ENCODE assay signal across 29 cellular contexts in the genomic region with DNA sequence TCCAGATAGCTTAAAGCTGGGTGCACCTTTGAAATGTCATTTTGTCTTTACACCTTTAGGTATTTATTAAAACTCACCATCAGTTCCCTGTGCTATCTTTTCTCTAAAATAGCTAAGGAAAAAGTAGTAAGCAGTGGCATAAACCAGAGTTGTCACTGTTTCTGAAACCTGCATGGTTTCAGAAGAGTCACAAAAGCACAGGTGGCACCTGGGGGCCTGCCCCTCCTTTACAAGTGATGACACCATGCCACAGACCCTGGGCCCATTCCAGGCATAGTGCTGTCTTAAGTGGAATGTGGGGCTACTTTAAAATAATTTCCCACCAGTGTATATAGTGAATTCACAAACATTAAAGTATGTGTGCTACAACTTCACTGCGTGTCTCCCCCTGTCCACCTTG.
"Had no signal": no experiment of that assay in that cellular context is flagged by ENCODE, and none has a peak within 500 bp of the region (broad histone marks: within the 10 kb centered on the region; RNA-seq: fewer than 3 reads in every experiment).

No MANE protein-coding gene starts in this region.

- H3K4me1 ChIP-seq: left lung, pancreas, prostate gland had no signal

- H3K9me3 ChIP-seq: ascending aorta, left lung, pancreas, prostate gland, testis, transverse colon had no signal

- FAIRE-seq: frontal cortex, islet of Langerhans, pancreas had no signal

- DNase-seq: activated CD4-positive, alpha-beta T cell treated with anti-CD3 and anti-CD28 coated beads for 4 hours; activated CD4-positive, alpha-beta T cell treated with anti-CD3 and anti-CD28 coated beads, Interleukin-2, amount 50 U/mL, for 4 hours; activated CD8-positive, alpha-beta memory T cell treated with anti-CD3 and anti-CD28 coated beads for 24 hours; activated gamma-delta T cell; activated naive CD4-positive, alpha-beta T cell treated with anti-CD3 and anti-CD28 coated beads, Interleukin-2, amount 10 ng/mL, durations not matched to agents 7 days and 5 days; activated naive CD8-positive, alpha-beta T cell treated with anti-CD3 and anti-CD28 coated beads, Interleukin-2, amount 10 ng/mL, durations not matched to agents 7 days and 5 days; cerebellar nuclear complex; dorsolateral prefrontal cortex; effector memory CD4-positive, alpha-beta T cell; left lung; pancreas; retina; stimulated activated CD4-positive, alpha-beta T cell treated with anti-CD3 and anti-CD28 coated beads, Interleukin-12 subunit alpha, Interleukin-12 subunit beta, amount 100 ng/mL, for 4 hours; stimulated activated CD4-positive, alpha-beta T cell treated with anti-CD3 and anti-CD28 coated beads, Interleukin-4, amount 100 ng/mL, for 1 hour; stimulated activated naive CD8-positive, alpha-beta T cell treated with anti-CD3 and anti-CD28 coated beads, Interleukin-15, Interleukin-2, amounts not matched to agents 100 U/mL and 50 U/mL, for 24 hours; testis; transverse colon had no signal

- H3K4me3 Mint-ChIP-seq: activated naive CD4-positive, alpha-beta T cell treated with anti-CD3 and anti-CD28 coated beads, Interleukin-2, amount 10 ng/mL, durations not matched to agents 7 days and 5 days; activated naive CD8-positive, alpha-beta T cell treated with anti-CD3 and anti-CD28 coated beads, Interleukin-2, amount 10 ng/mL, durations not matched to agents 7 days and 5 days; brain; nephron had no signal

- H3K27ac ChIP-seq: ascending aorta, cardiac muscle cell, coronary artery, dorsolateral prefrontal cortex, left lung, pancreas, prostate gland, skin epidermis, testis, transverse colon, VCaP had no signal

- H3K27me3 Mint-ChIP-seq: activated naive CD4-positive, alpha-beta T cell treated with anti-CD3 and anti-CD28 coated beads, Interleukin-2, amount 10 ng/mL, durations not matched to agents 7 days and 5 days; activated naive CD8-positive, alpha-beta T cell treated with anti-CD3 and anti-CD28 coated beads, Interleukin-2, amount 10 ng/mL, durations not matched to agents 7 days and 5 days; brain had no signal

- H3K36me3 ChIP-seq: prostate gland had no signal

- H3K4me3 ChIP-seq: ascending aorta, cardiac muscle cell, coronary artery, dorsolateral prefrontal cortex, left lung, lung, pancreas, prostate gland, skin epidermis, testis, transverse colon had no signal

- ATAC-seq: left lung; pancreas; sciatic nerve; stimulated activated naive CD8-positive, alpha-beta T cell treated with anti-CD3 and anti-CD28 coated beads, Interleukin-15, Interleukin-2, amounts not matched to agents 100 U/mL and 50 U/mL, for 24 hours had no signal

- H3K27me3 ChIP-seq: ascending aorta, cardiac muscle cell, dorsolateral prefrontal cortex, left lung, pancreas, testis, transverse colon had no signal

- H3K27ac Mint-ChIP-seq: activated naive CD4-positive, alpha-beta T cell treated with anti-CD3 and anti-CD28 coated beads, Interleukin-2, amount 10 ng/mL, durations not matched to agents 7 days and 5 days; activated naive CD8-positive, alpha-beta T cell treated with anti-CD3 and anti-CD28 coated beads, Interleukin-2, amount 10 ng/mL, durations not matched to agents 7 days and 5 days; brain; nephron had no signal

- H3K9me3 Mint-ChIP-seq: activated naive CD4-positive, alpha-beta T cell treated with anti-CD3 and anti-CD28 coated beads, Interleukin-2, amount 10 ng/mL, durations not matched to agents 7 days and 5 days; activated naive CD8-positive, alpha-beta T cell treated with anti-CD3 and anti-CD28 coated beads, Interleukin-2, amount 10 ng/mL, durations not matched to agents 7 days and 5 days; brain; nephron had no signal
